In the genomic region with DNA sequence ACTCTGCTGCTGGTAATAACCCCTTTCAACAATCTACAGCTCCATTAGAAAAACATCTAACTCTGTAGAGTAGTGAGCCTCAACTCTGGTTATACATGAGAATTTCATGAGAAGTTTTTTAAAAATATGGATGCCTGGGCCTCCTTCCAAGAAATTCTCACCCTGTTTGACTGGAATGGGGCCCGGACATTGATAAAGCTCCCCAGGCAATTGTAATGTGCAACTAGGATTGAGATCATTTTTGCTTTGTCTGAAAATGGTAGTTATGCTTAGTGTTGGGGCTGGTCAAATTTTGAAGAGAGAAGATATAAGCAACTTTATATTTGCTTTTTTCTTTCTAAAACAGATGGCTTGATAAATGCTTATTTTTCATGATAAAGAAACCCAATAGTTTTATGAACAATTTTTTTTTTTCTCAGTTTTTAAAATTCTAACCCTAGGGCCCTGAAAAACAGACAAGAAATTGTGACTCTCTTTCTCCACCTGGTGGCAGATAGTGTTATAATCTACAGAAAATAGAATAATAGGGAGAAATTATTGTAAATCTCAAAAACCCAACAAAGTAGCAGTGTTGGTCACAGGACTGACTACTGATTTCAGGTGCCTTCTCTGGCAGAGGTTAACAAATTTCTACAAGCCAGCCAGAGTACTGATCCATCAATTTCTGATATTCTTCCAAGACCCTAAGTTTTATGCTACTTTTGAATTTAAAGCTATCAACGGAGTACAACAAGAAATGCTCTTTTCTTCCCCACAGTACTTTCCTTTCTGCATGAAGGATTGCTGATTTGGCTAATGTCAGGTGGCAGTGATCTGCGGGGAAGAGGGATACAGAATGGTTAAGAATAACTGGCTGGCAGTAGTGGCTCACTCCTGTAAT, we compare ENCODE assay signal across 9 cellular contexts.
DNase-seq lines count a peak whose midpoint lies in the region; ATAC-seq, FAIRE-seq and TF ChIP-seq lines count a peak whose summit lies in the region.
"Had no signal": no experiment of that assay in that cellular context is flagged by ENCODE, and none has a peak within 500 bp of the region (broad histone marks: within the 10 kb centered on the region; RNA-seq: fewer than 3 reads in every experiment).

No MANE protein-coding gene starts in this region.

- H3K4me3 Mint-ChIP-seq in osteocyte (ENCODE audit: unreplicated experiment): no peak overlapping the region

- TF ChIP-seq POLR2A in endothelial cell of umbilical vein (IDR thresholded peaks at IDR 0.05; ENCODE audit: low read depth, low read length): no peak

- ATAC-seq in GM19397 (IDR thresholded peaks at IDR 0.05; ENCODE audit: unreplicated experiment): no peak

- POLR2A ChIA-PET in endothelial cell of umbilical vein (lab: Charles Lee): interaction anchor here (1.0 to 4.0 kb wide), 4 partner anchors 170 to 181 kb away, joined by 3 to 21 read pairs (median 6); a partner anchor contains a TSS

- H3K9me1 ChIP-seq in endothelial cell of umbilical vein (replicated peaks; ENCODE audit: control insufficient read depth, extremely low read depth, insufficient read depth, low read length): no peaks in the 10 kb centered on the region

- intact Hi-C loops in endothelial cell of umbilical vein (cut with micrococcal nuclease): loop anchor here (1.0 to 5.0 kb wide), 6 partner anchors 46 to 240 kb away; a partner anchor contains a TSS

- no TSS peak for BruUV-seq in endothelial cell of umbilical vein (replicated peaks; lab: Mats Ljungman, UMichigan)

- H3K9me3 Mint-ChIP-seq in osteocyte (ENCODE audit: unreplicated experiment): no peaks in the 10 kb centered on the region

- no peaks in the 10 kb centered on the region for H4K20me1 ChIP-seq in endothelial cell of umbilical vein (replicated peaks; ENCODE audit: control insufficient read depth, extremely low read depth, insufficient read depth, low read length)
- H4K20me1 ChIP-seq: BLaER1 had no signal

- dilution Hi-C loops in endothelial cell of umbilical vein (cut with MboI; ENCODE audit: extremely low pct_ligation_motif_present, low sequenced_read_pairs): no loop called here

- peaks cover 39% of the 10 kb centered on the region for H3K4me1 ChIP-seq in endothelial cell of umbilical vein (ENCODE audit: control insufficient read depth, extremely low read depth, insufficient read depth, low read length)

- CTCF ChIA-PET in endothelial cell of umbilical vein (lab: Charles Lee): interaction anchor here (0.6 to 11.1 kb wide), 21 partner anchors 10 to 222 kb away, joined by 3 to 630 read pairs (median 4); a partner anchor contains a TSS

- H3K36me3 Mint-ChIP-seq in osteocyte (ENCODE audit: unreplicated experiment): no peaks in the 10 kb centered on the region

- DNase-seq in DMS 273 (lab: John Stamatoyannopoulos, UW; ENCODE audit: unreplicated experiment) (peak; percentile 29), DMS 273 treated with DMSO at 0.1 percent for 48 hours (lab: John Stamatoyannopoulos, UW) (no peak), NCI-H226 (peak; percentile 63), endothelial cell of umbilical vein (ENCODE audit: low read depth, low spot score) (peak; percentile 67), osteocyte (ENCODE audit: extremely low spot score, unreplicated experiment) (no peak), NCI-H187 treated with DMSO at 0.1 percent for 48 hours (lab: John Stamatoyannopoulos, UW) (no peak)
- no peak for DNase-seq in activated CD4-positive, alpha-beta T cell treated with anti-CD3 and anti-CD28 coated beads, Interleukin-2, amount 50 U/mL, for 1 hour

- peak overlapping the region; percentile 36 for H2AFZ ChIP-seq in endothelial cell of umbilical vein (ENCODE audit: low read depth, low read length)

- peak overlapping the region; percentile 64 for H3K27ac ChIP-seq in endothelial cell of umbilical vein (ENCODE audit: insufficient read depth, low read depth, low read length)
- H3K27ac ChIP-seq: BLaER1 had no signal

- H3K27ac Mint-ChIP-seq in osteocyte (ENCODE audit: unreplicated experiment): peak overlapping the region; percentile 71

- peak overlapping the region; percentile 1 for H3K9ac ChIP-seq in endothelial cell of umbilical vein (replicated peaks; ENCODE audit: extremely low read depth, insufficient read depth, low read length)
- H3K9ac ChIP-seq: BLaER1 had no signal

- no peaks in the 10 kb centered on the region for H3K79me2 ChIP-seq in endothelial cell of umbilical vein (ENCODE audit: control insufficient read depth, insufficient read depth, low read length)

- H3K9me3 ChIP-seq in endothelial cell of umbilical vein (replicated peaks; ENCODE audit: control insufficient read depth, insufficient read depth, low read length): no peaks in the 10 kb centered on the region
- H3K9me3 ChIP-seq: BLaER1 had no signal

- no peaks in the 10 kb centered on the region for H3K27me3 ChIP-seq in endothelial cell of umbilical vein (ENCODE audit: control insufficient read depth in 2 of 2, insufficient read depth in 2 of 2, low read length in 2 of 2)
- H3K27me3 ChIP-seq: BLaER1 had no signal

- peaks cover 47% of the 10 kb centered on the region for H3K4me1 Mint-ChIP-seq in osteocyte (ENCODE audit: unreplicated experiment)

- no peak overlapping the region for H3K4me3 ChIP-seq in endothelial cell of umbilical vein (replicated peaks in 1 of 3; ENCODE audit: insufficient read depth in 1 of 3, low read depth in 1 of 3, low read length in 3 of 3)
- H3K4me3 ChIP-seq: BLaER1 had no signal

- TF ChIP-seq CTCF in endothelial cell of umbilical vein (IDR thresholded peaks at IDR 0.05; ENCODE audit: extremely low read depth in 1 of 2, insufficient read depth in 1 of 2, low read depth in 1 of 2, low read length in 2 of 2) (peak in 1 of 2 donors; percentile 32), osteocyte (IDR thresholded peaks at IDR 0.05) (peak; percentile 73)

- H3K4me2 ChIP-seq in endothelial cell of umbilical vein (ENCODE audit: insufficient read depth, low read length): peak overlapping the region; percentile 18
- H3K4me2 ChIP-seq: BLaER1 had no signal

- H3K27me3 Mint-ChIP-seq in osteocyte (ENCODE audit: unreplicated experiment): no peaks in the 10 kb centered on the region

- no peak for FAIRE-seq in endothelial cell of umbilical vein (lab: Jason Lieb, UNC)

- H3K36me3 ChIP-seq in endothelial cell of umbilical vein (ENCODE audit: control insufficient read depth in 2 of 2, extremely low read depth in 1 of 2, insufficient read depth in 2 of 2, low read length in 2 of 2): no peaks in the 10 kb centered on the region
- H3K36me3 ChIP-seq: BLaER1 had no signal

TF ChIP-seq in endothelial cell of umbilical vein, 7 proteins besides CTCF, POLR2A, EP300 and RAD21:
- TF ChIP-seq POLR2AphosphoS5 (IDR thresholded peaks at IDR 0.05; ENCODE audit: insufficient read depth, low read depth, low read length) (no peak), EZH2 (IDR thresholded peaks at IDR 0.05; ENCODE audit: borderline replicate concordance, low read depth, low read length, severe bottlenecking) (no peak), FOS (IDR thresholded peaks at IDR 0.05; ENCODE audit: borderline replicate concordance, insufficient read depth, low read length) (no peak), JUN (IDR thresholded peaks at IDR 0.05; ENCODE audit: borderline replicate concordance, insufficient read depth, insufficient read length, low read depth) (no peak), MYC (IDR thresholded peaks at IDR 0.05; ENCODE audit: low read depth, low read length) (no peak), GATA2 (IDR thresholded peaks at IDR 0.05; ENCODE audit: insufficient read depth, insufficient read length, low read depth, low read length) (no peak)
- TF ChIP-seq, protein P1, sequence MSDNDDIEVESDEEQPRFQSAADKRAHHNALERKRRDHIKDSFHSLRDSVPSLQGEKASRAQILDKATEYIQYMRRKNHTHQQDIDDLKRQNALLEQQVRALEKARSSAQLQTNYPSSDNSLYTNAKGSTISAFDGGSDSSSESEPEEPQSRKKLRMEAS (IDR thresholded peaks at IDR 0.05; ENCODE audit: insufficient read depth, insufficient read length): no peak

Comparison
In these comparisons a context has a peak if more than half of its experiments do, and no peak if none do; other contexts are left out.
1. DNase-seq: peak in DMS 273 (single experiment), NCI-H226 (single experiment) and endothelial cell of umbilical vein (single experiment); none in DMS 273 treated with DMSO at 0.1 percent for 48 hours (single experiment), osteocyte (single experiment), activated CD4-positive, alpha-beta T cell treated with anti-CD3 and anti-CD28 coated beads, Interleukin-2, amount 50 U/mL, for 1 hour (single experiment) and NCI-H187 treated with DMSO at 0.1 percent for 48 hours (single experiment).